17 cellular contexts compared by ENCODE assay signal in genomic region chr2:43553341-43553855, GRCh38.
"Had no signal": no experiment of that assay in that cellular context is flagged by ENCODE, and none has a peak within 500 bp of the region (broad histone marks: within the 10 kb centered on the region; RNA-seq: fewer than 3 reads in every experiment).

No MANE protein-coding gene starts in this region.

- ATAC-seq: activated naive CD4-positive, alpha-beta T cell treated with anti-CD3 and anti-CD28 coated beads, Interleukin-2, amount 50 U/mL, for 72 hours; left lobe of liver; naive thymus-derived CD8-positive, alpha-beta T cell; stimulated activated naive B cell treated with anti-CD40 and anti-IgM and Interleukin-4, amounts not matched to agents 10 μg/mL and 1 μg/mL and 100 μg/mL, for 72 hours; WTC11 had no signal

- DNase-seq: activated CD4-positive, alpha-beta memory T cell treated with anti-CD3 and anti-CD28 coated beads for 36 hours; activated CD4-positive, alpha-beta T cell treated with anti-CD3 and anti-CD28 coated beads for 4 hours; activated gamma-delta T cell treated with Interleukin-2 at 50 U/mL for 16 hours; activated T-cell treated with anti-CD3 and anti-CD28 coated beads for 4 hours; amniotic stem cell; effector memory CD4-positive, alpha-beta T cell; esophagus squamous epithelium; hypothalamus; kidney; mesenchymal stem cell; naive thymus-derived CD8-positive, alpha-beta T cell; ovary; spleen; stimulated activated naive B cell treated with anti-CD40 and anti-IgM and Interleukin-4, amounts not matched to agents 10 μg/mL and 1 μg/mL and 100 μg/mL, for 72 hours had no signal
